8 cellular contexts compared by ENCODE assay signal in genomic region chr18:77057043-77057442, GRCh38.
DNase-seq lines count a peak whose midpoint lies in the region; ATAC-seq and TF ChIP-seq lines count a peak whose summit lies in the region.

No MANE protein-coding gene starts in this region.

- in situ Hi-C loops in HAP-1 (cut with MboI; ENCODE audit: low sequenced_read_pairs) = no loop called here

- TF ChIP-seq CTCF in left lung (IDR thresholded peaks at IDR 0.05) (no peak), thyroid gland (IDR thresholded peaks at IDR 0.05) (no peak)

- H3K36me3 ChIP-seq in left lung (no peaks in the 10 kb centered on the region), HAP-1 (replicated peaks) (no peaks in the 10 kb centered on the region), thyroid gland (no peaks in the 10 kb centered on the region)

- CTCF ChIA-PET in activated CD4-positive, alpha-beta T cell treated with anti-CD3 and anti-CD28 coated beads, Interleukin-2, amount 10 ng/mL, durations not matched to agents 7 days and 5 days (lab: Charles Lee) = interaction anchor here (0.9 to 1.2 kb wide), 3 partner anchors 8 to 34 kb away, joined by 3 to 4 read pairs (median 3); no protein-coding TSS in a partner anchor

- no peaks in the 10 kb centered on the region for H3K9me3 Mint-ChIP-seq in activated CD4-positive, alpha-beta T cell treated with anti-CD3 and anti-CD28 coated beads, Interleukin-2, amount 10 ng/mL, durations not matched to agents 7 days and 5 days
- no peaks in the 10 kb centered on the region for H3K9me3 Mint-ChIP-seq in activated T-helper 2 cell treated with anti-CD3 and anti-CD28 coated beads, Interferon-gamma antibody, Interleukin-2, Interleukin-4, amounts not matched to agents 10 μg/mL and 5 μg/mL and 100 μg/mL, durations not matched to agents 14 hours and 24 hours and 36 hours

- H3K4me1 Mint-ChIP-seq in activated CD4-positive, alpha-beta T cell treated with anti-CD3 and anti-CD28 coated beads, Interleukin-2, amount 10 ng/mL, durations not matched to agents 7 days and 5 days = peaks cover 84% of the 10 kb centered on the region
- H3K4me1 Mint-ChIP-seq in activated T-helper 2 cell treated with anti-CD3 and anti-CD28 coated beads, Interferon-gamma antibody, Interleukin-2, Interleukin-4, amounts not matched to agents 10 μg/mL and 5 μg/mL and 100 μg/mL, durations not matched to agents 14 hours and 24 hours and 36 hours (ENCODE audit: low read depth) = peaks cover 74% of the 10 kb centered on the region

- H3K36me3 Mint-ChIP-seq in activated CD4-positive, alpha-beta T cell treated with anti-CD3 and anti-CD28 coated beads, Interleukin-2, amount 10 ng/mL, durations not matched to agents 7 days and 5 days (ENCODE audit: low read depth) = peaks cover 57% of the 10 kb centered on the region
- H3K36me3 Mint-ChIP-seq in activated T-helper 2 cell treated with anti-CD3 and anti-CD28 coated beads, Interferon-gamma antibody, Interleukin-2, Interleukin-4, amounts not matched to agents 10 μg/mL and 5 μg/mL and 100 μg/mL, durations not matched to agents 14 hours and 24 hours and 36 hours (ENCODE audit: low read depth) = peaks cover 30% of the 10 kb centered on the region

- POLR2A ChIA-PET in activated CD4-positive, alpha-beta T cell treated with anti-CD3 and anti-CD28 coated beads, Interleukin-2, amount 10 ng/mL, durations not matched to agents 7 days and 5 days (lab: Charles Lee) = no interaction called here

- no peaks in the 10 kb centered on the region for H3K27me3 ChIP-seq in left lung
- no peaks in the 10 kb centered on the region for H3K27me3 ChIP-seq in HAP-1 (ENCODE audit: low read depth)
- H3K27me3 ChIP-seq in thyroid gland = no peaks in the 10 kb centered on the region

- no peaks in the 10 kb centered on the region for H3K9me3 ChIP-seq in left lung
- no peaks in the 10 kb centered on the region for H3K9me3 ChIP-seq in HAP-1
- H3K9me3 ChIP-seq in thyroid gland = no peaks in the 10 kb centered on the region

- peak; percentile 53 for ATAC-seq in left lung

- 56 to 68% methylated on average over 4 of the region's 4 CpGs for WGBS in thyroid gland, 2 donors

- no peak for DNase-seq in activated CD4-positive, alpha-beta T cell treated with anti-CD3 and anti-CD28 coated beads, Interleukin-2, amount 10 ng/mL, durations not matched to agents 7 days and 5 days
- DNase-seq in activated CD4-positive, alpha-beta T cell treated with anti-CD3 and anti-CD28 coated beads for 1 hour = no peak
- DNase-seq in activated T-helper 2 cell treated with anti-CD3 and anti-CD28 coated beads, Interferon-gamma antibody, Interleukin-2, Interleukin-4, amounts not matched to agents 10 μg/mL and 5 μg/mL and 100 μg/mL, durations not matched to agents 14 hours and 24 hours and 36 hours (ENCODE audit: low spot score) = no peak
- DNase-seq in left lung (peak in 1 of 2 donors; percentile 73), HAP-1 (ENCODE audit: low spot score in 2 of 2) (no peak), thyroid gland (no peak), H4 (ENCODE audit: low spot score) (no peak)

- H3K4me3 ChIP-seq in left lung (no peak overlapping the region), HAP-1 (no peak overlapping the region), thyroid gland (replicated peaks in 1 of 3) (no peak overlapping the region)

- peak overlapping the region; percentile 97 for H3K27ac Mint-ChIP-seq in activated CD4-positive, alpha-beta T cell treated with anti-CD3 and anti-CD28 coated beads, Interleukin-2, amount 10 ng/mL, durations not matched to agents 7 days and 5 days
- peak overlapping the region; percentile 96 for H3K27ac Mint-ChIP-seq in activated T-helper 2 cell treated with anti-CD3 and anti-CD28 coated beads, Interferon-gamma antibody, Interleukin-2, Interleukin-4, amounts not matched to agents 10 μg/mL and 5 μg/mL and 100 μg/mL, durations not matched to agents 14 hours and 24 hours and 36 hours

- H3K4me3 Mint-ChIP-seq in activated CD4-positive, alpha-beta T cell treated with anti-CD3 and anti-CD28 coated beads, Interleukin-2, amount 10 ng/mL, durations not matched to agents 7 days and 5 days = no peak overlapping the region
- no peak overlapping the region for H3K4me3 Mint-ChIP-seq in activated T-helper 2 cell treated with anti-CD3 and anti-CD28 coated beads, Interferon-gamma antibody, Interleukin-2, Interleukin-4, amounts not matched to agents 10 μg/mL and 5 μg/mL and 100 μg/mL, durations not matched to agents 14 hours and 24 hours and 36 hours (ENCODE audit: low read depth)

- H3K27ac ChIP-seq in left lung (peak overlapping the region; percentile 86 to 94), temporal lobe (ENCODE audit: low read depth, low read length) (peak overlapping the region; percentile 28), thyroid gland (peak overlapping the region in 1 of 3 donors; percentile 78)

- intact Hi-C loops in activated T-helper 2 cell treated with anti-CD3 and anti-CD28 coated beads, Interferon-gamma antibody, Interleukin-2, Interleukin-4, amounts not matched to agents 10 μg/mL and 5 μg/mL and 100 μg/mL, durations not matched to agents 14 hours and 24 hours and 36 hours (cut with micrococcal nuclease) = loop anchor here (5.0 kb wide), 2 partner anchors 155 to 600 kb away; no protein-coding TSS in a partner anchor
- intact Hi-C loops in left lung (cut with DNase I) = no loop called here
- intact Hi-C loops in thyroid gland (cut with DNase I) = loop anchor here (5.0 kb wide), 1 partner anchor 50 kb away; no protein-coding TSS in a partner anchor

- no peak for TF ChIP-seq POLR2A in thyroid gland (IDR thresholded peaks at IDR 0.05)

- H3K4me1 ChIP-seq in left lung (peaks cover 29 to 80% of the 10 kb centered on the region in 2 donors), HAP-1 (no peaks in the 10 kb centered on the region), thyroid gland (peaks cover 35 to 46% of the 10 kb centered on the region in 2 donors)

- no peaks in the 10 kb centered on the region for H3K27me3 Mint-ChIP-seq in activated CD4-positive, alpha-beta T cell treated with anti-CD3 and anti-CD28 coated beads, Interleukin-2, amount 10 ng/mL, durations not matched to agents 7 days and 5 days
- no peaks in the 10 kb centered on the region for H3K27me3 Mint-ChIP-seq in activated T-helper 2 cell treated with anti-CD3 and anti-CD28 coated beads, Interferon-gamma antibody, Interleukin-2, Interleukin-4, amounts not matched to agents 10 μg/mL and 5 μg/mL and 100 μg/mL, durations not matched to agents 14 hours and 24 hours and 36 hours (ENCODE audit: low read depth)

Comparison
In these comparisons a context has a peak if more than half of its experiments do, and no peak if none do; other contexts are left out.
1. intact Hi-C loops: an anchor here in activated T-helper 2 cell treated with anti-CD3 and anti-CD28 coated beads, Interferon-gamma antibody, Interleukin-2, Interleukin-4, amounts not matched to agents 10 μg/mL and 5 μg/mL and 100 μg/mL, durations not matched to agents 14 hours and 24 hours and 36 hours (5.0 kb wide) and thyroid gland (5.0 kb wide); none called in left lung.